Comparison of ENCODE assay signal across 20 cellular contexts in genomic region chr12:113052326-113052725, GRCh38. TPM values are rescaled to one million over a fixed set of nuclear protein-coding genes. Genes with fewer than 3 reads are reported as not detected.
DNase-seq lines count a peak whose midpoint lies in the region; ATAC-seq, FAIRE-seq and TF ChIP-seq lines count a peak whose summit lies in the region.
"Had no signal": no experiment of that assay in that cellular context is flagged by ENCODE, and none has a peak within 500 bp of the region (broad histone marks: within the 10 kb centered on the region; RNA-seq: fewer than 3 reads in every experiment).

No MANE protein-coding gene starts in this region.

- no peaks in the 10 kb centered on the region for H3K79me2 ChIP-seq in H1 (ENCODE audit: control insufficient read depth in 1 of 2, insufficient read depth in 2 of 2, low read length in 2 of 2)

- no peak overlapping the region for H2BK5ac ChIP-seq in H1 (ENCODE audit: low read depth, low read length)

- TF ChIP-seq EP300 in H1 (IDR thresholded peaks at IDR 0.05; ENCODE audit: borderline replicate concordance in 1 of 2, low read depth in 2 of 2, low read length in 2 of 2): no peak
- TF ChIP-seq EP300 in transverse colon (IDR thresholded peaks at IDR 0.05; ENCODE audit: low read depth): no peak

- peaks cover 6 to 8% of the 10 kb centered on the region in 2 donors for H3K27me3 Mint-ChIP-seq in natural killer cell treated with Interleukin-12 subunit alpha and Interleukin-12 subunit beta and Interleukin-15 and Interleukin-18, amount 100 ng/mL, for 72 hours
- peaks cover 7 to 15% of the 10 kb centered on the region in 2 donors for H3K27me3 Mint-ChIP-seq in natural killer cell (ENCODE audit: low read depth in 2 of 2)

- H2BK120ac ChIP-seq in H1 (replicated peaks; ENCODE audit: low read depth, low read length): no peak overlapping the region

- H3K23me2 ChIP-seq in H1 (ENCODE audit: low read depth, low read length): peaks cover 9% of the 10 kb centered on the region; the same call in 1 of the 2 replicates

- no peak for ATAC-seq in natural killer cell treated with Interleukin-12 subunit alpha and Interleukin-12 subunit beta and Interleukin-15 and Interleukin-18, amount 100 ng/mL, for 72 hours
- no peak for ATAC-seq in natural killer cell
- ATAC-seq in HG03442 (IDR thresholded peaks at IDR 0.05; ENCODE audit: unreplicated experiment): no peak
- no peak for ATAC-seq in gastrocnemius medialis
- ATAC-seq: GM23338, Panc1 had no signal

- H3K9me3 ChIP-seq in H1 (ENCODE audit: insufficient read depth in 2 of 2, low read depth in 1 of 2, low read length in 1 of 2): no peaks in the 10 kb centered on the region
- no peaks in the 10 kb centered on the region for H3K9me3 ChIP-seq in transverse colon
- H3K9me3 ChIP-seq in gastrocnemius medialis: no peaks in the 10 kb centered on the region
- H3K9me3 ChIP-seq: SK-N-SH had no signal

- TF ChIP-seq RAD21 in H1 (IDR thresholded peaks at IDR 0.05 in 1 of 2, conservative IDR thresholded peaks at IDR 0.05 in 1 of 2; ENCODE audit: low read depth in 2 of 2, low read length in 2 of 2): no peak

- H3K4me1 ChIP-seq in H1 (replicated peaks in 1 of 4; ENCODE audit: control insufficient read depth in 3 of 4, insufficient read depth in 4 of 4, low read length in 3 of 4) (peaks cover 0 to under 1% (median 0%) of the 10 kb centered on the region in 4 experiments; a peak in 2 of 7 replicates), transverse colon (peaks cover 0 to 12% (median 10%) of the 10 kb centered on the region in 4 donors), gastrocnemius medialis (no peaks in the 10 kb centered on the region)

- no peak overlapping the region for H3K9ac ChIP-seq in H1 (replicated peaks in 1 of 4; ENCODE audit: extremely low read depth in 1 of 4, low read depth in 3 of 4, low read length in 3 of 4)
- H3K9ac ChIP-seq: SK-N-SH had no signal

- intact Hi-C loops in natural killer cell (cut with micrococcal nuclease) (no loop called here), transverse colon (cut with DNase I; ENCODE audit: low total_unique reads) (loop anchor here (10.0 kb wide), 1 partner anchor 112 kb away; no protein-coding TSS in a partner anchor), gastrocnemius medialis (cut with DNase I; ENCODE audit: low total_unique reads) (no loop called here)

- no peaks in the 10 kb centered on the region for H3K79me1 ChIP-seq in H1 (ENCODE audit: low read depth, low read length)

- no peak overlapping the region for H4K91ac ChIP-seq in H1 (replicated peaks; ENCODE audit: insufficient read length, low read length)

- H3K23ac ChIP-seq in H1 (ENCODE audit: insufficient read length): no peak overlapping the region

- H4K20me1 ChIP-seq in H1 (replicated peaks in 1 of 2; ENCODE audit: control insufficient read depth in 1 of 2, insufficient read depth in 2 of 2, low read length in 2 of 2): no peaks in the 10 kb centered on the region

- CTCF ChIA-PET in H1 (lab: Charles Lee; ENCODE audit: partially characterized antibody): interaction anchor here (0.6 to 8.3 kb wide), 10 partner anchors 14 to 123 kb away, joined by 3 to 139 read pairs (median 4); partner anchors contain the start of gene RASAL1

- no peak for FAIRE-seq in H1 (lab: Jason Lieb, UNC)

- H3K36me3 ChIP-seq in H1 (ENCODE audit: control insufficient read depth in 2 of 4, insufficient read depth in 4 of 4, low read length in 3 of 4) (no peaks in the 10 kb centered on the region), transverse colon (no peaks in the 10 kb centered on the region), gastrocnemius medialis (no peaks in the 10 kb centered on the region)

- peak; percentile 28 for DNase-seq in natural killer cell treated with Interleukin-12 subunit alpha and Interleukin-12 subunit beta and Interleukin-15 and Interleukin-18, amount 100 ng/mL, for 72 hours (ENCODE audit: low spot score)
- no peak for DNase-seq in natural killer cell
- peak; percentile 44 for DNase-seq in NB4 (ENCODE audit: low read depth)
- no peak for DNase-seq in H1 (ENCODE audit: low read depth in 1 of 2, low spot score in 2 of 2)
- no peak for DNase-seq in transverse colon
- no peak for DNase-seq in DMS79 (lab: John Stamatoyannopoulos, UW)
- DNase-seq in gastrocnemius medialis: no peak
- DNase-seq: C1 segment of cervical spinal cord, COR-L47, KBM-7, NCI-H1092 treated with DMSO at 0.1 percent for 48 hours, NCI-H2081 treated with DMSO at 0.1 percent for 48 hours, NCI-H510A, NCI-H774, Right ventricle myocardium superior, SK-N-SH had no signal

- TF ChIP-seq POLR2A in NB4 (IDR thresholded peaks at IDR 0.05; ENCODE audit: extremely low read depth, insufficient read length) (no peak), H1 (IDR thresholded peaks at IDR 0.05; ENCODE audit: control extremely low read depth in 1 of 2, low read depth in 2 of 2, low read length in 2 of 2) (no peak), transverse colon (IDR thresholded peaks at IDR 0.05) (no peak), gastrocnemius medialis (IDR thresholded peaks at IDR 0.05) (no peak)

- no peak overlapping the region for H3K4me3 Mint-ChIP-seq in natural killer cell treated with Interleukin-12 subunit alpha and Interleukin-12 subunit beta and Interleukin-15 and Interleukin-18, amount 100 ng/mL, for 72 hours
- no peak overlapping the region for H3K4me3 Mint-ChIP-seq in natural killer cell
- H3K4me3 Mint-ChIP-seq: GM23338 had no signal

- no peak overlapping the region for H3K4ac ChIP-seq in H1 (replicated peaks; ENCODE audit: insufficient read length, low read depth, low read length)

- H2BK12ac ChIP-seq in H1 (ENCODE audit: low read depth, low read length): no peak overlapping the region

- no peak for TF ChIP-seq CTCF in natural killer cell (IDR thresholded peaks at IDR 0.05)
- TF ChIP-seq CTCF in NB4 (IDR thresholded peaks at IDR 0.05; ENCODE audit: low read depth, low read length): no peak
- no peak for TF ChIP-seq CTCF in H1 (IDR thresholded peaks at IDR 0.05; ENCODE audit: control extremely low read depth in 1 of 3, insufficient read depth in 1 of 3, low read depth in 1 of 3, low read length in 3 of 3)
- no peak for TF ChIP-seq CTCF in transverse colon (IDR thresholded peaks at IDR 0.05)
- TF ChIP-seq CTCF in gastrocnemius medialis (IDR thresholded peaks at IDR 0.05 in 4 of 5, conservative IDR thresholded peaks at IDR 0.05 in 1 of 5): no peak

- no peak overlapping the region for H2BK15ac ChIP-seq in H1 (ENCODE audit: low read length)

- POLR2A ChIA-PET in H1 (lab: Charles Lee; ENCODE audit: partially characterized antibody): no interaction called here

- no peak overlapping the region for H3K56ac ChIP-seq in H1 (replicated peaks; ENCODE audit: insufficient read length, low read depth, low read length)

- no peak overlapping the region for H3K4me2 ChIP-seq in H1 (ENCODE audit: insufficient read depth in 1 of 2, low read depth in 2 of 2, low read length in 2 of 2)
- H3K4me2 ChIP-seq: GM23338, SK-N-SH had no signal

- no peak overlapping the region for H2AK5ac ChIP-seq in H1 (ENCODE audit: low read depth, low read length)

- in situ Hi-C loops in transverse colon (cut with MboI; ENCODE audit: low pct_ligation_motif_present in 1 of 4, low pct_unique_long_range_greater_than_20kb in 1 of 4, low sequenced_read_pairs in 3 of 4): no loop called here
- in situ Hi-C loops in gastrocnemius medialis (cut with MboI; ENCODE audit: low sequenced_read_pairs in 4 of 4): no loop called here

- no peak overlapping the region for H3K14ac ChIP-seq in H1 (ENCODE audit: insufficient read length)

- H3K4me1 Mint-ChIP-seq in natural killer cell treated with Interleukin-12 subunit alpha and Interleukin-12 subunit beta and Interleukin-15 and Interleukin-18, amount 100 ng/mL, for 72 hours (ENCODE audit: low read depth in 2 of 2): peaks cover 0 to 5% of the 10 kb centered on the region in 2 donors
- H3K4me1 Mint-ChIP-seq in natural killer cell: peaks cover 0 to 6% of the 10 kb centered on the region in 2 donors
- H3K4me1 Mint-ChIP-seq: GM23338 had no signal

- H4K5ac ChIP-seq in H1 (ENCODE audit: insufficient read length, low read depth, low read length): no peak overlapping the region

- H3K27me3 ChIP-seq in H1 (replicated peaks in 1 of 4; ENCODE audit: control insufficient read depth in 3 of 4, extremely low read depth in 1 of 4, insufficient read depth in 3 of 4, low read length in 3 of 4) (peaks cover 0 to 22% (median 19%) of the 10 kb centered on the region in 4 experiments; a peak in 6 of 7 replicates), transverse colon (peaks cover 35% of the 10 kb centered on the region), gastrocnemius medialis (peaks cover 20 to 29% (median 22%) of the 10 kb centered on the region in 3 donors)

- no peak overlapping the region for H3K27ac ChIP-seq in H1 (ENCODE audit: low read depth, low read length)
- H3K27ac ChIP-seq in transverse colon: no peak overlapping the region
- no peak overlapping the region for H3K27ac ChIP-seq in gastrocnemius medialis

- H3K4me3 ChIP-seq in NB4 (ENCODE audit: low read depth, low read length) (no peak overlapping the region), H1 (ENCODE audit: extremely low read depth in 1 of 4, insufficient read depth in 2 of 4, low read depth in 3 of 4, low read length in 4 of 4) (no peak overlapping the region), transverse colon (no peak overlapping the region), gastrocnemius medialis (no peak overlapping the region)
- H3K4me3 ChIP-seq: GM23338 had no signal

- H3K9me3 Mint-ChIP-seq in natural killer cell treated with Interleukin-12 subunit alpha and Interleukin-12 subunit beta and Interleukin-15 and Interleukin-18, amount 100 ng/mL, for 72 hours: no peaks in the 10 kb centered on the region
- H3K9me3 Mint-ChIP-seq in natural killer cell: no peaks in the 10 kb centered on the region
- H3K9me3 Mint-ChIP-seq: GM23338 had no signal

- H3K36me3 Mint-ChIP-seq in natural killer cell treated with Interleukin-12 subunit alpha and Interleukin-12 subunit beta and Interleukin-15 and Interleukin-18, amount 100 ng/mL, for 72 hours: no peaks in the 10 kb centered on the region
- H3K36me3 Mint-ChIP-seq in natural killer cell: no peaks in the 10 kb centered on the region

- H3K27ac Mint-ChIP-seq in natural killer cell treated with Interleukin-12 subunit alpha and Interleukin-12 subunit beta and Interleukin-15 and Interleukin-18, amount 100 ng/mL, for 72 hours: no peak overlapping the region
- no peak overlapping the region for H3K27ac Mint-ChIP-seq in natural killer cell
- H3K27ac Mint-ChIP-seq: GM23338 had no signal

- H4K8ac ChIP-seq in H1 (ENCODE audit: extremely low read depth, insufficient read depth, low read length): no peak overlapping the region

- H2BK20ac ChIP-seq in H1 (ENCODE audit: low read length): no peak overlapping the region

- H2AFZ ChIP-seq in H1 (ENCODE audit: low read length): 0 out of 2 replicates have a peak overlapping the region, but pooled peaks have one; percentile 14
- H2AFZ ChIP-seq: GM23338 had no signal

- no peak overlapping the region for H3K18ac ChIP-seq in H1 (ENCODE audit: extremely low read depth, low read length)

- WGBS in H1 (ENCODE audit: extremely low coverage in 1 of 2, insufficient coverage in 1 of 2, insufficient read length in 1 of 2, insufficient replicate concordance in 2 of 2, low coverage in 1 of 2, low lambda C conversion rate in 2 of 2, missing lambda C conversion rate in 1 of 2), 2 experiments: 83% methylated on average over 4 of the region's 4 CpGs; no CpG with 5 or more reads in 1 of the 2 experiments
- 25 to 69% methylated on average over 1 to 4 of the region's 4 CpGs for WGBS in transverse colon (ENCODE audit: low coverage in 1 of 2), 2 donors

RNA-seq across cellular contexts. Expression of gene DTX1, which starts 4.2 kb away (rescaled TPM):
- total RNA-seq in natural killer cell treated with Interleukin-12 subunit alpha and Interleukin-12 subunit beta and Interleukin-15 and Interleukin-18, amount 100 ng/mL, for 72 hours: 1 to 10 TPM in 1 of 2 donors, not detected in 1; 1.2 TPM
- 1 to 10 TPM; 1.7 to 4.2 (median 4.0) TPM for total RNA-seq in natural killer cell
- total RNA-seq in H1 (2021; fragmentation: NEBNext Ultra II Directional; extraction: Animal tissue kit (Norgen Biotek cat#: 25700)): 6.9 and 8.6 TPM in 2 replicates
- polyA plus RNA-seq in H1 (2011; rRNA removed): 4.7 and 7.0 TPM in 2 replicates
- polyA plus RNA-seq in H1 (2011; cell fraction: cytosol; rRNA removed): 5.3 TPM
- 7.4 TPM for polyA plus RNA-seq in H1 (2011; cell fraction: nucleus; rRNA removed)
- 4.1 to 7.7 TPM (median 6.1 TPM) in 4 replicates for polyA plus RNA-seq in H1 (2012, experiment 1 of 2)
- polyA plus RNA-seq in H1 (2012, experiment 2 of 2): 6.5 TPM
- polyA plus RNA-seq in H1 (2013, experiment 1 of 2): 4.9 TPM
- 4.6 TPM for polyA plus RNA-seq in H1 (2013, experiment 2 of 2)
- 3.0 and 3.6 TPM in 2 replicates for polyA minus RNA-seq in H1 (2011; rRNA and poly(A)+ RNA removed)
- 5.7 TPM for polyA minus RNA-seq in H1 (2011; cell fraction: cytosol; rRNA and poly(A)+ RNA removed)
- 3.8 TPM for polyA minus RNA-seq in H1 (2011; cell fraction: nucleus; rRNA and poly(A)+ RNA removed)
- 1 to 10 TPM in 3 of 4 donors, under 1 TPM in 1; 1.00 to 4.3 (median 3.0) TPM for total RNA-seq in transverse colon
- total RNA-seq in gastrocnemius medialis: 1 to 10 TPM in 1 of 4 donors, under 1 TPM in 3; 0.49 to 1.1 (median 0.77) TPM
- total RNA-seq: M059J had no signal

Comparison
In these comparisons a context has a peak if more than half of its experiments do, and no peak if none do; other contexts are left out.
1. DNase-seq: peak in natural killer cell treated with Interleukin-12 subunit alpha and Interleukin-12 subunit beta and Interleukin-15 and Interleukin-18, amount 100 ng/mL, for 72 hours (single experiment) and NB4 (single experiment); none in natural killer cell (single experiment), H1 (0 of 2), transverse colon (single experiment), DMS79 (single experiment) and gastrocnemius medialis (0 of 2).